18 cellular contexts compared by ENCODE assay signal in the genomic region with DNA sequence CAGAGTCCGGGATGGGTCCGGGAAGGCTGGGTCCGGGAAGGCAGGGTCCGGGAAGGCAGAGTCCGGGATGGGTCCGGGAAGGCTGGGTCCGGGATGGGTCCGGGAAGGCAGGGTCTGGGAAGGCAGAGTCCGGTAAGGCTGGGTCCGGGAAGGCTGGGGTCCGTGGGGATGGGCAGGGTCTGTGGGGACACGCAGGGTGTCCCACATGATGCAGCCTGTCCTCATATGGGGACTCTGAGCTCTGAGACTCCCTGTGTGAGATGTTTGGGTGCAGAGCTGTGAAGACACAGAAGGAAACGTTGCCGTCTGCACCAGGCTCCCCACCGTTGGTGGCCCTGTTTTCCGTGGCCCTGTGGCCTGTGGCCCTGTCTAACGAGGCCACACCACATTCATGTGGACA. TPM values are rescaled to one million over a fixed set of nuclear protein-coding genes. Genes with fewer than 3 reads are reported as not detected.
DNase-seq lines count a peak whose midpoint lies in the region; ATAC-seq and TF ChIP-seq lines count a peak whose summit lies in the region.
"Had no signal": no experiment of that assay in that cellular context is flagged by ENCODE, and none has a peak within 500 bp of the region (broad histone marks: within the 10 kb centered on the region; RNA-seq: fewer than 3 reads in every experiment).

No MANE protein-coding gene starts in this region.

- TF ChIP-seq CTCF in heart left ventricle (IDR thresholded peaks at IDR 0.05): no peak
- TF ChIP-seq CTCF in CD4-positive, alpha-beta T cell (IDR thresholded peaks at IDR 0.05): no peak

- H3K27ac ChIP-seq in heart left ventricle (no peak overlapping the region), neuronal stem cell (replicated peaks; ENCODE audit: low read length) (no peak overlapping the region)
- H3K27ac ChIP-seq in CD4-positive, alpha-beta T cell (ENCODE audit: low read depth, low read length): no peak overlapping the region

- no peak overlapping the region for H3K4me2 ChIP-seq in neuronal stem cell (ENCODE audit: insufficient read depth, low read length, poor library complexity, severe bottlenecking)
- H3K4me2 ChIP-seq: GM23338 had no signal

- peak overlapping the region; percentile 76 for H3K18ac ChIP-seq in neuronal stem cell (ENCODE audit: low read length)

- H2BK5ac ChIP-seq in neuronal stem cell (ENCODE audit: low read length): no peak overlapping the region

- H3K9me3 ChIP-seq in heart left ventricle (no peaks in the 10 kb centered on the region), neuronal stem cell (replicated peaks in 1 of 2; ENCODE audit: control insufficient read depth in 2 of 2, insufficient read depth in 1 of 2, low read depth in 1 of 2, low read length in 2 of 2) (peaks cover 0 to 4% of the 10 kb centered on the region in 2 donors)
- H3K9me3 ChIP-seq in CD4-positive, alpha-beta T cell (ENCODE audit: control insufficient read depth, low read length): no peaks in the 10 kb centered on the region
- H3K9me3 ChIP-seq: BE2C had no signal

- peaks cover 7% of the 10 kb centered on the region for H3K27me3 Mint-ChIP-seq in activated T-helper 17 cell treated with anti-CD3 and anti-CD28 coated beads, Interleukin-2, amount 50 U/mL, for 72 hours
- H3K27me3 Mint-ChIP-seq in CD4-positive, alpha-beta T cell: no peaks in the 10 kb centered on the region
- H3K27me3 Mint-ChIP-seq: CD4-positive, CD25-positive, alpha-beta regulatory T cell had no signal

- H3K4me3 Mint-ChIP-seq in activated T-helper 17 cell treated with anti-CD3 and anti-CD28 coated beads, Interleukin-2, amount 50 U/mL, for 72 hours: no peak overlapping the region
- H3K4me3 Mint-ChIP-seq in CD4-positive, alpha-beta T cell: no peak overlapping the region
- H3K4me3 Mint-ChIP-seq: CD4-positive, CD25-positive, alpha-beta regulatory T cell; GM23338; HFFc6; IgD-negative memory B cell had no signal

- no peak overlapping the region for H2BK12ac ChIP-seq in neuronal stem cell (ENCODE audit: low read length)

- H3K4me3 ChIP-seq in heart left ventricle: no peak overlapping the region
- no peak overlapping the region for H3K4me3 ChIP-seq in neuronal stem cell (ENCODE audit: low read length in 2 of 2)
- H3K4me3 ChIP-seq: GM23338 had no signal

- CTCF ChIA-PET in CD4-positive, alpha-beta T cell (lab: Charles Lee): no interaction called here

- H2BK120ac ChIP-seq in neuronal stem cell (ENCODE audit: low read depth, low read length): no peak overlapping the region

- H4K91ac ChIP-seq in neuronal stem cell (ENCODE audit: low read depth, low read length, poor library complexity): no peak overlapping the region

- no peaks in the 10 kb centered on the region for H3K36me3 Mint-ChIP-seq in activated T-helper 17 cell treated with anti-CD3 and anti-CD28 coated beads, Interleukin-2, amount 50 U/mL, for 72 hours (ENCODE audit: low read depth)
- H3K36me3 Mint-ChIP-seq in CD4-positive, alpha-beta T cell (ENCODE audit: low read depth): no peaks in the 10 kb centered on the region
- H3K36me3 Mint-ChIP-seq: CD4-positive, CD25-positive, alpha-beta regulatory T cell; IgD-negative memory B cell had no signal

- intact Hi-C loops in Right ventricle myocardium inferior (cut with DNase I) (no loop called here), heart left ventricle (cut with DNase I) (no loop called here)
- intact Hi-C loops in CD4-positive, alpha-beta T cell (cut with DNase I, micrococcal nuclease): no loop called here

- H2AK5ac ChIP-seq in neuronal stem cell (ENCODE audit: low read depth, low read length): peak overlapping the region; percentile 53

- no peaks in the 10 kb centered on the region for H3K9me3 Mint-ChIP-seq in activated T-helper 17 cell treated with anti-CD3 and anti-CD28 coated beads, Interleukin-2, amount 50 U/mL, for 72 hours
- H3K9me3 Mint-ChIP-seq in CD4-positive, alpha-beta T cell: no peaks in the 10 kb centered on the region
- H3K9me3 Mint-ChIP-seq: GM23338, HFFc6, IgD-negative memory B cell had no signal

- H3K36me3 ChIP-seq in heart left ventricle (no peaks in the 10 kb centered on the region), neuronal stem cell (replicated peaks in 1 of 2; ENCODE audit: control insufficient read depth in 2 of 2, insufficient read depth in 2 of 2, low read length in 2 of 2) (peaks cover 0 to 2% of the 10 kb centered on the region in 2 donors)
- H3K36me3 ChIP-seq: BE2C had no signal

- ATAC-seq in Right ventricle myocardium inferior (no peak), heart left ventricle (no peak)
- ATAC-seq in activated T-helper 17 cell treated with anti-CD3 and anti-CD28 coated beads, Interleukin-2, amount 50 U/mL, for 72 hours (replicated peaks): peak; percentile 26
- ATAC-seq in CD4-positive, alpha-beta T cell (ENCODE audit: poor library complexity): no peak
- ATAC-seq: GM23338, HCT116, HepG2 had no signal

- no peaks in the 10 kb centered on the region for H3K4me1 Mint-ChIP-seq in activated T-helper 17 cell treated with anti-CD3 and anti-CD28 coated beads, Interleukin-2, amount 50 U/mL, for 72 hours
- no peaks in the 10 kb centered on the region for H3K4me1 Mint-ChIP-seq in CD4-positive, alpha-beta T cell (ENCODE audit: low read depth)
- H3K4me1 Mint-ChIP-seq: CD4-positive, CD25-positive, alpha-beta regulatory T cell; GM23338; IgD-negative memory B cell had no signal

- H4K8ac ChIP-seq in neuronal stem cell (ENCODE audit: low read depth, low read length): no peak overlapping the region

- H3K23ac ChIP-seq in neuronal stem cell (ENCODE audit: low read depth, low read length, poor library complexity): peak overlapping the region; percentile 85

- H3K4ac ChIP-seq in neuronal stem cell (ENCODE audit: low read length): no peak overlapping the region

- POLR2A ChIA-PET in CD4-positive, alpha-beta T cell (lab: Charles Lee): no interaction called here

- peak overlapping the region; percentile 44 for H3K9ac ChIP-seq in neuronal stem cell (ENCODE audit: low read depth, low read length, poor library complexity)

- H3K14ac ChIP-seq in neuronal stem cell (ENCODE audit: low read length): peak overlapping the region; percentile 71

- H3K27me3 ChIP-seq in heart left ventricle (peaks cover 0 to 66% (median 14%) of the 10 kb centered on the region in 9 donors), neuronal stem cell (ENCODE audit: control insufficient read depth in 3 of 3, insufficient read depth in 3 of 3, low read depth in 1 of 3, low read length in 3 of 3) (peaks cover 0 to 55% (median 0%) of the 10 kb centered on the region in 3 experiments)
- no peaks in the 10 kb centered on the region for H3K27me3 ChIP-seq in CD4-positive, alpha-beta T cell (ENCODE audit: control insufficient read depth, insufficient read depth, low read length)

- WGBS in heart left ventricle, 4 donors: 86 to 90% (median 88%) methylated on average over 14 to 17 of the region's 17 CpGs
- WGBS in neuronal stem cell (ENCODE audit: extremely low coverage in 2 of 2, insufficient read length in 2 of 2, insufficient replicate concordance in 1 of 2), 2 donors: no CpG with 5 or more reads among the region's 17 CpGs

- no peak overlapping the region for H2AFZ ChIP-seq in neuronal stem cell (ENCODE audit: low read length)
- H2AFZ ChIP-seq: GM23338 had no signal

- DNase-seq in Right ventricle myocardium inferior (ENCODE audit: missing footprints) (peak; percentile 21), heart left ventricle (no peak), NAMALWA (ENCODE audit: low spot score) (peak; percentile 28), neuronal stem cell (ENCODE audit: low spot score) (no peak), ecto neural progenitor cell (ENCODE audit: low spot score) (no peak)
- DNase-seq in CD4-positive, alpha-beta T cell: no peak
- DNase-seq: ACHN, BE2C, C1 segment of cervical spinal cord, Caco-2, H7, HFFc6 had no signal

- H3K4me1 ChIP-seq in heart left ventricle (no peaks in the 10 kb centered on the region), neuronal stem cell (ENCODE audit: control insufficient read depth in 2 of 2, insufficient read depth in 1 of 2, low read depth in 1 of 2, low read length in 2 of 2) (peaks cover 0 to 15% of the 10 kb centered on the region in 2 donors)
- H3K4me1 ChIP-seq: BE2C had no signal

- H3K79me1 ChIP-seq in neuronal stem cell (ENCODE audit: low read depth, low read length): no peaks in the 10 kb centered on the region

- peak overlapping the region; percentile 58 for H2BK15ac ChIP-seq in neuronal stem cell (ENCODE audit: low read length)

- H3K27ac Mint-ChIP-seq in activated T-helper 17 cell treated with anti-CD3 and anti-CD28 coated beads, Interleukin-2, amount 50 U/mL, for 72 hours: no peak overlapping the region
- no peak overlapping the region for H3K27ac Mint-ChIP-seq in CD4-positive, alpha-beta T cell
- H3K27ac Mint-ChIP-seq: CD4-positive, CD25-positive, alpha-beta regulatory T cell; GM23338; HFFc6; IgD-negative memory B cell had no signal

- TF ChIP-seq POLR2A in heart left ventricle (IDR thresholded peaks at IDR 0.05): no peak

RNA-seq across cellular contexts. Expression of gene ADGRA1, which starts 45.7 kb away (rescaled TPM):
- not detected for total RNA-seq in Right ventricle myocardium inferior
- total RNA-seq in heart left ventricle: under 1 TPM in 2 of 9 donors, not detected in 7; 0.13 to 0.19 TPM
- polyA plus RNA-seq in heart left ventricle: under 1 TPM in 1 of 2 donors, not detected in 1; 0.03 TPM
- total RNA-seq in activated T-helper 17 cell treated with anti-CD3 and anti-CD28 coated beads, Interleukin-2, amount 50 U/mL, for 72 hours: not detected
- polyA plus RNA-seq in neuronal stem cell (2013, experiment 1 of 2): 0.08 TPM
- 0.07 TPM for polyA plus RNA-seq in neuronal stem cell (2013, experiment 2 of 2)
- not detected for total RNA-seq in CD4-positive, alpha-beta T cell
- total RNA-seq: Caco-2; CD4-positive, CD25-positive, alpha-beta regulatory T cell; HepG2; HFFc6 had no signal
- polyA plus RNA-seq: CD4-positive, CD25-positive, alpha-beta regulatory T cell; HepG2; IgD-negative memory B cell had no signal

Comparison
In these comparisons a context has a peak if more than half of its experiments do, and no peak if none do; other contexts are left out.
1. DNase-seq: peak in Right ventricle myocardium inferior (single experiment) and NAMALWA (single experiment); none in heart left ventricle (0 of 5), neuronal stem cell (single experiment), CD4-positive, alpha-beta T cell (0 of 10) and ecto neural progenitor cell (single experiment).